Comparison of ENCODE assay signal across 21 cellular contexts in the genomic region with DNA sequence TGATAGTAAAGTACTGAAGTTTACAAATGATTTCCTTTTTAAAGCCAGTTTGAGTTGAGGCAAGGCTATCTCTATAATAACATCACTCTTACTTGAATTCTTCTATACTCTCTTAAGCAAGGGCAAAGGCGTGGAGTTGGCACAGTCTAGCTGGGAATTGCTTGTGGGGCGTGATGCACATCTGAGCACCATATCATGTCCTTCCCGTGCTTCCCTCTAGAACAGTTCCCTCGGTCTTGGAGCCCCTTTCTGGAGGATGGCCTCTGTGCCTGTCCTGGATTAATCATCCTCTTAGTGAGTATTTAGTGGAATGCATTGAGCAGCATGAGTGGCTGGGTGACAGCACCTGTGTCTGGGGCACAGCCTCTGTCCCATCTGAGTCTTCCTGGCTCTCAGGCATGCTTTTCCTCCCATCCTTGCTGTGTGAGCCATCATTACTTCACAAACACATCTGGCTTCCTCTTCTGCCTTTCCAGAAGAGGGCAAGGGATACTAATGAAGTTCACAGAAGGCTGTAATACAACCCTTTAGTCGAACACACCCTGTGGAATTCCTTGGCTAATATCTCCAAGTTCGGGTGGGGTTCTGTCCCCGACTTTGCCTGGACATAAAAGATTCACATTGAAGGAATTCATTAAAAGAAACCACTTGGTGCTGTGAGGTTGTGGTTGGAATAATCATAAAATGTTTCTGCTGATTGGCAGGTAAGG.
"Had no signal": no experiment of that assay in that cellular context is flagged by ENCODE, and none has a peak within 500 bp of the region (broad histone marks: within the 10 kb centered on the region; RNA-seq: fewer than 3 reads in every experiment).

No MANE protein-coding gene starts in this region.

- H3K4me3 ChIP-seq: colonic mucosa, gastrocnemius medialis, heart right ventricle, left lung, lower lobe of right lung had no signal

- H3K9me3 ChIP-seq: colonic mucosa, gastrocnemius medialis, heart right ventricle, left lung, lower lobe of right lung had no signal

- H3K4me1 ChIP-seq: colonic mucosa, gastrocnemius medialis, heart right ventricle, left lung, lower lobe of right lung had no signal

- DNase-seq: colonic mucosa; cortex of kidney; effector CD8-positive, alpha-beta T cell; effector memory CD8-positive, alpha-beta T cell; endodermal cell; erythroblast; foreskin fibroblast; foreskin melanocyte; gastrocnemius medialis; glutamatergic neuron; head of caudate nucleus; heart right ventricle; hippocampal formation; left cardiac atrium; left lung; left ventricle myocardium superior; lower lobe of right lung; mesendoderm; midbrain had no signal

- ATAC-seq: effector memory CD8-positive, alpha-beta T cell; esophagus mucosa; gastrocnemius medialis; heart right ventricle; left cardiac atrium; left lung; left ventricle myocardium superior; lower lobe of right lung had no signal

- H3K36me3 ChIP-seq: colonic mucosa, gastrocnemius medialis, heart right ventricle, left lung, lower lobe of right lung had no signal

- H3K27me3 ChIP-seq: colonic mucosa, left lung had no signal

- H3K27ac ChIP-seq: colonic mucosa, epithelial cell of prostate, gastrocnemius medialis, heart right ventricle, left lung, lower lobe of right lung had no signal
